33 cellular contexts compared by ENCODE assay signal in the genomic region with DNA sequence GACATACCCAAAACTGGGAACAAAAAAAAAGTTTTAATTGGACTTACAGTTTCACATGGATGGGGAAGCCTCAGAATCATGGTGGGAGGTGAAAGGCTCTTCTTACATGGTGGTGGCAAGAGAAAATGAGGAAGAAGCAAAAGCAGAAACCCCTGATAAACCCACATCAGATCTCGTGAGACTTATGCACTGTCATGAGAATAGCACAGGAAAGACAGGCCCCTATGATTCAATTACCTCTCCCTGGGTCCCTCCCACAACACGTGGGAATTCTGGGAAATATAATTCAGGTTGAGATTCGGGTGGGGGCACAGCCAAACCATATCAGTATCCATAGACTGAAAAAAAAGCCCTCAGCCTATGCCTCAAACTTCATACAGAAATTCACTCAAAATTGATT.
"Had no signal": no experiment of that assay in that cellular context is flagged by ENCODE, and none has a peak within 500 bp of the region (broad histone marks: within the 10 kb centered on the region; RNA-seq: fewer than 3 reads in every experiment).

No MANE protein-coding gene starts in this region.

- ATAC-seq: activated CD4-positive, alpha-beta T cell treated with anti-CD3 and anti-CD28 coated beads for 36 hours; activated CD4-positive, CD25-positive, alpha-beta regulatory T cell treated with anti-CD3 and anti-CD28 coated beads, Interleukin-2, amount 50 U/mL, for 24 hours; activated CD8-positive, alpha-beta memory T cell treated with anti-CD3 and anti-CD28 coated beads, Interleukin-2, amount 10 ng/mL, durations not matched to agents 7 days and 5 days; activated CD8-positive, alpha-beta T cell treated with anti-CD3 and anti-CD28 coated beads, Interleukin-2, amount 10 ng/mL, durations not matched to agents 7 days and 5 days; activated naive CD4-positive, alpha-beta T cell treated with anti-CD3 and anti-CD28 coated beads, Interleukin-2, amount 50 U/mL, for 72 hours; body of pancreas; WTC11 had no signal

- DNase-seq: activated CD4-positive, alpha-beta memory T cell treated with anti-CD3 and anti-CD28 coated beads, Interleukin-2, amount 10 ng/mL, durations not matched to agents 7 days and 5 days; activated CD4-positive, alpha-beta T cell treated with anti-CD3 and anti-CD28 coated beads for 1 hour; activated CD4-positive, alpha-beta T cell treated with anti-CD3 and anti-CD28 coated beads for 36 hours; activated CD4-positive, alpha-beta T cell treated with anti-CD3 and anti-CD28 coated beads for 48 hours; activated CD4-positive, alpha-beta T cell treated with anti-CD3 and anti-CD28 coated beads, Interleukin-2, amount 10 ng/mL, durations not matched to agents 7 days and 5 days; activated CD4-positive, alpha-beta T cell treated with anti-CD3 and anti-CD28 coated beads, Interleukin-2, amount 50 U/mL, for 48 hours; activated CD4-positive, CD25-positive, alpha-beta regulatory T cell; activated CD8-positive, alpha-beta memory T cell treated with anti-CD3 and anti-CD28 coated beads for 24 hours; activated CD8-positive, alpha-beta memory T cell treated with anti-CD3 and anti-CD28 coated beads, Interleukin-2, amount 10 ng/mL, durations not matched to agents 7 days and 5 days; activated CD8-positive, alpha-beta memory T cell treated with anti-CD3 and anti-CD28 coated beads, Interleukin-2, amount 50 U/mL, for 48 hours; activated CD8-positive, alpha-beta T cell treated with anti-CD3 and anti-CD28 coated beads, Interleukin-2, amount 10 ng/mL, durations not matched to agents 7 days and 5 days; activated effector memory CD4-positive, alpha-beta T cell treated with anti-CD3 and anti-CD28 coated beads, Interleukin-2, amount 50 U/mL, for 16 hours; activated gamma-delta T cell treated with Interleukin-2 at 50 U/mL for 16 hours; activated naive CD4-positive, alpha-beta T cell; activated naive CD4-positive, alpha-beta T cell treated with anti-CD3 and anti-CD28 coated beads for 36 hours; activated naive CD4-positive, alpha-beta T cell treated with anti-CD3 and anti-CD28 coated beads, Interleukin-2, amount 50 U/mL, for 16 hours; activated naive CD8-positive, alpha-beta T cell treated with anti-CD3 and anti-CD28 coated beads for 36 hours; activated T-cell treated with anti-CD3 and anti-CD28 coated beads, Interleukin-2, amount 50 U/mL, for 24 hours; activated T-cell treated with anti-CD3 and anti-CD28 coated beads, Interleukin-2, amount 50 U/mL, for 48 hours; adrenal gland; amniotic stem cell; aorta; body of pancreas; brain microvascular endothelial cell; central memory CD4-positive, alpha-beta T cell; T-helper 2 cell; T-helper 9 cell; WERI-Rb-1 had no signal

- FAIRE-seq: astrocyte, TTC549 had no signal
